Comparison of ENCODE assay signal across 28 cellular contexts in genomic region chr16:3884398-3884797, GRCh38.
"Had no signal": no experiment of that assay in that cellular context is flagged by ENCODE, and none has a peak within 500 bp of the region (broad histone marks: within the 10 kb centered on the region; RNA-seq: fewer than 3 reads in every experiment).

No MANE protein-coding gene starts in this region.

- H3K27me3 ChIP-seq: neural progenitor cell, ovary, suprapubic skin, testis, tibial artery, transverse colon, upper lobe of right lung, uterus had no signal

- H3K9me3 ChIP-seq: ovary, psoas muscle, spleen, suprapubic skin, testis, tibial artery, transverse colon, upper lobe of right lung, uterus had no signal

- H3K27ac ChIP-seq: neural progenitor cell, ovary, parathyroid adenoma, psoas muscle, skin epidermis, spleen, suprapubic skin, testis, tibial artery, transverse colon, upper lobe of right lung, uterus had no signal

- H3K4me3 ChIP-seq: neural progenitor cell, ovary, psoas muscle, skin epidermis, smooth muscle cell, spleen, suprapubic skin, testis, tibial artery, transverse colon, upper lobe of right lung, uterus had no signal

- H2AFZ ChIP-seq: neural progenitor cell, parathyroid adenoma had no signal

- H3K4me2 ChIP-seq: neural progenitor cell, smooth muscle cell had no signal

- DNase-seq: natural killer cell; occipital lobe; ovary; posterior cingulate gyrus; psoas muscle; right cardiac atrium; spleen; stimulated activated CD4-positive, alpha-beta T cell treated with anti-CD3 and anti-CD28 coated beads, Interleukin-12 subunit alpha, Interleukin-12 subunit beta, amount 100 ng/mL, for 4 hours; stimulated activated CD4-positive, alpha-beta T cell treated with anti-CD3 and anti-CD28 coated beads, Interleukin-1b, Interleukin-23, amount 100 ng/mL, for 48 hours; stimulated activated CD4-positive, alpha-beta T cell treated with anti-CD3 and anti-CD28 coated beads, Interleukin-4, amount 100 ng/mL, for 1 hour; stimulated activated CD4-positive, alpha-beta T cell treated with anti-CD3 and anti-CD28 coated beads, Interleukin-4, amount 100 ng/mL, for 4 hours; stimulated activated CD8-positive, alpha-beta memory T cell treated with anti-CD3 and anti-CD28 coated beads, Interleukin-4, amount 100 ng/mL, for 48 hours; stimulated activated naive CD4-positive, alpha-beta T cell; stimulated activated naive CD8-positive, alpha-beta T cell treated with anti-CD3 and anti-CD28 coated beads, Interleukin-15, amount 100 ng/mL, for 72 hours; stimulated activated naive CD8-positive, alpha-beta T cell treated with anti-CD3 and anti-CD28 coated beads, Interleukin-15, Interleukin-2, amounts not matched to agents 100 U/mL and 50 U/mL, for 24 hours; substantia nigra; testis; tibial artery; transverse colon; upper lobe of right lung; uterus had no signal

- ATAC-seq: natural killer cell; psoas muscle; right cardiac atrium; sciatic nerve; stimulated activated memory B cell treated with anti-CD40 and anti-IgM and Interleukin-4, amounts not matched to agents 10 μg/mL and 1 μg/mL and 100 μg/mL, for 72 hours; stimulated activated naive CD8-positive, alpha-beta T cell treated with anti-CD3 and anti-CD28 coated beads, Interleukin-15, amount 100 ng/mL, for 72 hours; stimulated activated naive CD8-positive, alpha-beta T cell treated with anti-CD3 and anti-CD28 coated beads, Interleukin-15, Interleukin-2, amounts not matched to agents 100 U/mL and 50 U/mL, for 24 hours; upper lobe of right lung had no signal

- H3K4me1 ChIP-seq: parathyroid adenoma, psoas muscle, testis, uterus had no signal

- H3K9ac ChIP-seq: neural progenitor cell, parathyroid adenoma had no signal

- H3K36me3 ChIP-seq: neural progenitor cell, ovary, spleen, suprapubic skin, tibial artery, transverse colon, upper lobe of right lung, uterus had no signal
